20 cellular contexts compared by ENCODE assay signal in genomic region chr16:79988721-79989220, GRCh38.
"Had no signal": no experiment of that assay in that cellular context is flagged by ENCODE, and none has a peak within 500 bp of the region (broad histone marks: within the 10 kb centered on the region; RNA-seq: fewer than 3 reads in every experiment).

No MANE protein-coding gene starts in this region.

- H3K4me3 ChIP-seq: colonic mucosa, esophagus squamous epithelium, lung, mucosa of descending colon, right lobe of liver, stomach, thyroid gland had no signal

- H3K27ac ChIP-seq: colonic mucosa, esophagus squamous epithelium, neutrophil, parathyroid adenoma, right lobe of liver, stomach, thyroid gland had no signal

- H3K9me3 ChIP-seq: colonic mucosa, esophagus squamous epithelium, mucosa of descending colon, neutrophil, right lobe of liver, stomach, thyroid gland had no signal

- H3K27me3 ChIP-seq: colonic mucosa, esophagus squamous epithelium, neutrophil, right lobe of liver, stomach, thyroid gland had no signal

- H2AFZ ChIP-seq: parathyroid adenoma had no signal

- H3K79me2 ChIP-seq: parathyroid adenoma had no signal

- H3K36me3 ChIP-seq: colonic mucosa, esophagus squamous epithelium, neutrophil, right lobe of liver, stomach, thyroid gland had no signal

- H3K9ac ChIP-seq: parathyroid adenoma had no signal

- DNase-seq: cerebellar nuclear complex; colonic mucosa; dermis blood vessel endothelial cell; effector memory CD8-positive, alpha-beta T cell; erythroblast; esophagus squamous epithelium; foreskin melanocyte; hypothalamus; immature natural killer cell; mucosa of descending colon; naive B cell; right lobe of liver; stimulated activated CD4-positive, alpha-beta T cell treated with anti-CD3 and anti-CD28 coated beads, Interleukin-2, amount 100 ng/mL, for 24 hours; stimulated activated CD4-positive, alpha-beta T cell treated with anti-CD3 and anti-CD28 coated beads, Interleukin-4, amount 100 ng/mL, for 24 hours; stimulated activated naive CD4-positive, alpha-beta T cell treated with Interleukin-2 at 50 U/mL for 16 hours; stomach; thyroid gland had no signal

- H3K4me1 ChIP-seq: colonic mucosa, esophagus squamous epithelium, parathyroid adenoma, right lobe of liver, thyroid gland had no signal
